1 cellular context compared by ENCODE assay signal in the genomic region with DNA sequence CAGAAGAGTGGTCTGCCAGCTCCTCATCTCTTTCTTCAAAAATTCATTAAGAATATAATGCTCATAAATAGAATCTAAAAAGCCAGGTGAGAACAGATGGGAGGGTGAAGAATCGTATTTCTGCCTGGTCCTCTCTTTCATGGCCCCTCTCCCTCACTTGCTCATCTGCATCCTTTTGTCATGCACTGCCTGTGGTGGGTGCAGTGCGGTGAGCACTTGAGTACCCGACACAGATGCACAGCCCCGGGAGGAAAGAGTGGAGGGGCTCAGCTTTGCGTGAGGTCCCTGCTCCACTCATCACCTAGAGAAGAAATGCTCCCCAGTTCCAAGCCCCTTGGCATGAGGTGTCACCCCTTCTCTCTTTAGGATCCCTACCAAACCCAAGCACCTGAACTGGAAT.
TF ChIP-seq lines count a peak whose summit lies in the region.

No MANE protein-coding gene starts in this region.

TF ChIP-seq in WTC11, 78 proteins besides CTCF, POLR2A, EP300 and RAD21 (continued from another document):
- TF ChIP-seq, protein P1, sequence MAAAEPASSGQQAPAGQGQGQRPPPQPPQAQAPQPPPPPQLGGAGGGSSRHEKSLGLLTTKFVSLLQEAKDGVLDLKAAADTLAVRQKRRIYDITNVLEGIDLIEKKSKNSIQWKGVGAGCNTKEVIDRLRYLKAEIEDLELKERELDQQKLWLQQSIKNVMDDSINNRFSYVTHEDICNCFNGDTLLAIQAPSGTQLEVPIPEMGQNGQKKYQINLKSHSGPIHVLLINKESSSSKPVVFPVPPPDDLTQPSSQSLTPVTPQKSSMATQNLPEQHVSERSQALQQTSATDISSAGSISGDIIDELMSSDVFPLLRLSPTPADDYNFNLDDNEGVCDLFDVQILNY (CRISPR knock-in tag; IDR thresholded peaks at IDR 0.05) = no peak
- TF ChIP-seq, protein P2, sequence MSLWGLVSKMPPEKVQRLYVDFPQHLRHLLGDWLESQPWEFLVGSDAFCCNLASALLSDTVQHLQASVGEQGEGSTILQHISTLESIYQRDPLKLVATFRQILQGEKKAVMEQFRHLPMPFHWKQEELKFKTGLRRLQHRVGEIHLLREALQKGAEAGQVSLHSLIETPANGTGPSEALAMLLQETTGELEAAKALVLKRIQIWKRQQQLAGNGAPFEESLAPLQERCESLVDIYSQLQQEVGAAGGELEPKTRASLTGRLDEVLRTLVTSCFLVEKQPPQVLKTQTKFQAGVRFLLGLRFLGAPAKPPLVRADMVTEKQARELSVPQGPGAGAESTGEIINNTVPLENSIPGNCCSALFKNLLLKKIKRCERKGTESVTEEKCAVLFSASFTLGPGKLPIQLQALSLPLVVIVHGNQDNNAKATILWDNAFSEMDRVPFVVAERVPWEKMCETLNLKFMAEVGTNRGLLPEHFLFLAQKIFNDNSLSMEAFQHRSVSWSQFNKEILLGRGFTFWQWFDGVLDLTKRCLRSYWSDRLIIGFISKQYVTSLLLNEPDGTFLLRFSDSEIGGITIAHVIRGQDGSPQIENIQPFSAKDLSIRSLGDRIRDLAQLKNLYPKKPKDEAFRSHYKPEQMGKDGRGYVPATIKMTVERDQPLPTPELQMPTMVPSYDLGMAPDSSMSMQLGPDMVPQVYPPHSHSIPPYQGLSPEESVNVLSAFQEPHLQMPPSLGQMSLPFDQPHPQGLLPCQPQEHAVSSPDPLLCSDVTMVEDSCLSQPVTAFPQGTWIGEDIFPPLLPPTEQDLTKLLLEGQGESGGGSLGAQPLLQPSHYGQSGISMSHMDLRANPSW (CRISPR knock-in tag; conservative IDR thresholded peaks at IDR 0.05; ENCODE audit: low read depth) = no peak
- TF ChIP-seq CBFB (CRISPR knock-in tag; IDR thresholded peaks at IDR 0.05; ENCODE audit: low read depth) = no peak
